ENCODE assay signal across 9 cellular contexts in the genomic region with DNA sequence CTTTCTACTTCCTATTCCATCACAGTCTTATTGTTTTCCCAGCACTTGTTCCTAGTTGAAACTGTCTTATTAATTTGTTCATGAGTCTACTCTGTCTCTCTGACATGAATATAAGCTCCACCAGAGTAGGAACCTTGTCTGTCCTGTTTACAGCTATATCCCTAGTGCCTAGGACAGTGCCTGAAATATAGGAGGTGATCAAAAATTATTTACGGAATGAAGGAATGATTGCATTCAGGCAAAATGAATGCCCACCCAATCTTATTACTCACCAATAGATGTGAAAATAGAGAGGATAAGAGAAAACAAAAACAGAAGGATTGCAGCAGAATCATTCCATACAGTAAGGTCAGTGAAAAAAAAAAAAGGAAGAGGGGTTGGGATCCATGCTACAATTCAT. TPM values are rescaled to one million over a fixed set of nuclear protein-coding genes. Genes with fewer than 3 reads are reported as not detected.
DNase-seq lines count a peak whose midpoint lies in the region; ATAC-seq, FAIRE-seq and TF ChIP-seq lines count a peak whose summit lies in the region.
"Had no signal": no experiment of that assay in that cellular context is flagged by ENCODE, and none has a peak within 500 bp of the region (broad histone marks: within the 10 kb centered on the region; RNA-seq: fewer than 3 reads in every experiment).

No MANE protein-coding gene starts in this region.

- POLR2A ChIA-PET in HepG2 (lab: Yijun Ruan, JAX), result interaction anchor here (1.9 to 5.3 kb wide), 5 partner anchors 16 to 47 kb away, joined by 13 to 80 read pairs (median 22); a partner anchor contains a TSS

- intact Hi-C loops in HepG2 (cut with micrococcal nuclease; ENCODE audit: unreplicated experiment), result loop anchor here (2.0 kb wide), 1 partner anchor 25 kb away; no protein-coding TSS in a partner anchor
- intact Hi-C loops in right lobe of liver (cut with DNase I), result no loop called here
- intact Hi-C loops in lower lobe of right lung (cut with DNase I), result no loop called here

- H3K4me1 Mint-ChIP-seq in activated naive CD8-positive, alpha-beta T cell treated with anti-CD3 and anti-CD28 coated beads, Interleukin-2, amount 50 U/mL, for 24 hours, result peaks cover 52% of the 10 kb centered on the region

- H3K36me3 Mint-ChIP-seq in activated naive CD8-positive, alpha-beta T cell treated with anti-CD3 and anti-CD28 coated beads, Interleukin-2, amount 50 U/mL, for 24 hours (ENCODE audit: low read depth), result peaks cover 28% of the 10 kb centered on the region

- H3K36me3 ChIP-seq in HepG2 (replicated peaks in 1 of 2; ENCODE audit: control insufficient read depth in 1 of 2, insufficient read depth in 2 of 2, low read length in 2 of 2) (no peaks in the 10 kb centered on the region; a peak in 1 of 5 replicates), right lobe of liver (no peaks in the 10 kb centered on the region), lower lobe of right lung (peaks cover 9% of the 10 kb centered on the region), urinary bladder (ENCODE audit: insufficient read depth) (no peaks in the 10 kb centered on the region)

- TF ChIP-seq EP300 in HepG2 (IDR thresholded peaks at IDR 0.05; ENCODE audit: low read depth in 2 of 2, low read length in 2 of 2) (no peak), HepG2 (CRISPR knock-in tag; IDR thresholded peaks at IDR 0.05; ENCODE audit: borderline replicate concordance) (no peak)

- CTCF ChIA-PET in HepG2 (lab: Yijun Ruan, JAX; ENCODE audit: low intra/inter-chr PET ratio, low total read pairs), result no interaction called here

- peak overlapping the region; percentile 81 for H3K4me2 ChIP-seq in HepG2 (ENCODE audit: low read depth, low read length)

- no peaks in the 10 kb centered on the region for H3K9me3 ChIP-seq in HepG2 (ENCODE audit: low read length)
- H3K9me3 ChIP-seq in right lobe of liver, result no peaks in the 10 kb centered on the region
- no peaks in the 10 kb centered on the region for H3K9me3 ChIP-seq in lower lobe of right lung

- peak overlapping the region; percentile 98 for H3K27ac Mint-ChIP-seq in activated naive CD8-positive, alpha-beta T cell treated with anti-CD3 and anti-CD28 coated beads, Interleukin-2, amount 50 U/mL, for 24 hours

- TF ChIP-seq CTCF in HepG2 (CRISPR knock-in tag; IDR thresholded peaks at IDR 0.05) (no peak), right lobe of liver (IDR thresholded peaks at IDR 0.05) (no peak), lower lobe of right lung (IDR thresholded peaks at IDR 0.05) (no peak)

- DNase-seq in HepG2 (ENCODE audit: low spot score) (no peak), right lobe of liver (no peak), lower lobe of right lung (no peak), HCEC 1CT (no peak), RKO (ENCODE audit: low spot score) (no peak)
- no peak for DNase-seq in activated naive CD8-positive, alpha-beta T cell treated with anti-CD3 and anti-CD28 coated beads, Interleukin-2, amount 50 U/mL, for 24 hours
- DNase-seq: GOT3 had no signal

- H2AFZ ChIP-seq in HepG2 (ENCODE audit: low read length), result no peak overlapping the region

- H3K4me3 Mint-ChIP-seq in activated naive CD8-positive, alpha-beta T cell treated with anti-CD3 and anti-CD28 coated beads, Interleukin-2, amount 50 U/mL, for 24 hours, result peak overlapping the region; percentile 94

- BruUV-seq in HepG2 (replicated peaks; lab: Mats Ljungman, UMichigan), result no TSS peak

- no peak for TF ChIP-seq RAD21 in HepG2 (CRISPR knock-in tag; IDR thresholded peaks at IDR 0.05)

- no peak overlapping the region for H3K27ac ChIP-seq in HepG2 (ENCODE audit: extremely low read length, insufficient read depth, low read length)
- no peak overlapping the region for H3K27ac ChIP-seq in right lobe of liver
- H3K27ac ChIP-seq in lower lobe of right lung, result no peak overlapping the region
- H3K27ac ChIP-seq in urinary bladder (ENCODE audit: low read depth), result no peak overlapping the region

- no peak for ATAC-seq in HepG2
- no peak for ATAC-seq in right lobe of liver
- ATAC-seq in activated naive CD8-positive, alpha-beta T cell treated with anti-CD3 and anti-CD28 coated beads, Interleukin-2, amount 50 U/mL, for 24 hours, result no peak
- ATAC-seq in lower lobe of right lung, result no peak
- no peak for ATAC-seq in HG02642 (IDR thresholded peaks at IDR 0.05; ENCODE audit: poor library complexity, unreplicated experiment)

- H3K9me3 Mint-ChIP-seq in activated naive CD8-positive, alpha-beta T cell treated with anti-CD3 and anti-CD28 coated beads, Interleukin-2, amount 50 U/mL, for 24 hours, result no peaks in the 10 kb centered on the region

- H3K27me3 ChIP-seq in HepG2 (ENCODE audit: control insufficient read depth in 1 of 2, insufficient read depth in 2 of 2, low read length in 2 of 2) (no peaks in the 10 kb centered on the region; a peak in 1 of 5 replicates), right lobe of liver (no peaks in the 10 kb centered on the region), lower lobe of right lung (ENCODE audit: low read depth) (no peaks in the 10 kb centered on the region)

- peak overlapping the region; percentile 88 for H3K9ac ChIP-seq in HepG2 (ENCODE audit: insufficient read depth, low read depth, low read length)

- no peaks in the 10 kb centered on the region for H3K27me3 Mint-ChIP-seq in activated naive CD8-positive, alpha-beta T cell treated with anti-CD3 and anti-CD28 coated beads, Interleukin-2, amount 50 U/mL, for 24 hours

- peaks cover 14% of the 10 kb centered on the region for H4K20me1 ChIP-seq in HepG2 (ENCODE audit: insufficient read depth, low read length)

- TF ChIP-seq POLR2A in HepG2 (IDR thresholded peaks at IDR 0.05; ENCODE audit: insufficient read depth in 1 of 2, low read depth in 2 of 2, low read length in 2 of 2), result no peak
- TF ChIP-seq POLR2A in right lobe of liver (IDR thresholded peaks at IDR 0.05), result no peak

- peaks cover 61% of the 10 kb centered on the region for H3K79me2 ChIP-seq in HepG2 (ENCODE audit: insufficient read depth, low read length)

- 93% methylated on average over 1 of the region's 1 CpG for WGBS in HepG2 (ENCODE audit: low lambda C conversion rate)
- 94% methylated on average over 1 of the region's 1 CpG for WGBS in right lobe of liver (ENCODE audit: insufficient coverage, low coverage, low lambda C conversion rate, missing lambda C conversion rate)
- 94% methylated on average over 1 of the region's 1 CpG for WGBS in urinary bladder

- FAIRE-seq in HepG2 (lab: Jason Lieb, UNC), result no peak

- H3K4me1 ChIP-seq in HepG2 (ENCODE audit: insufficient read depth, low read length) (peaks cover 42% of the 10 kb centered on the region), right lobe of liver (peaks cover 0 to 20% (median 7%) of the 10 kb centered on the region in 4 donors), lower lobe of right lung (peaks cover 34% of the 10 kb centered on the region), urinary bladder (ENCODE audit: insufficient read depth) (no peaks in the 10 kb centered on the region)

- peak overlapping the region; percentile 85 to 89 (median 87) for H3K4me3 ChIP-seq in HepG2 (replicated peaks in 1 of 3; ENCODE audit: insufficient read depth in 1 of 3, low read depth in 2 of 3, low read length in 3 of 3)
- H3K4me3 ChIP-seq in right lobe of liver, result peak overlapping the region in 1 of 3 donors; percentile 88
- peak overlapping the region; percentile 92 for H3K4me3 ChIP-seq in lower lobe of right lung
- peak overlapping the region; percentile 96 for H3K4me3 ChIP-seq in urinary bladder (ENCODE audit: low read depth, low read length)

- in situ Hi-C loops in HepG2 (cut with HindIII; ENCODE audit: extremely low pct_ligation_motif_present, low pct_unique_long_range_greater_than_20kb), result no loop called here

RNA-seq across cellular contexts. Expression of a gene that starts 1.1 kb away (rescaled TPM):
- total RNA-seq in HepG2 (2016; rRNA removed; fragmentation: Illumina TruSeq; extraction: Trizol) (41.7 and 67.2 TPM in 2 replicates), right lobe of liver (10 to 100 TPM; 26.8 to 40.8 (median 32.0) TPM), lower lobe of right lung (55.5 TPM), urinary bladder (20.5 TPM)
- total RNA-seq in HepG2 (2016; cell fraction: cytosol; rRNA removed; fragmentation: Illumina TruSeq; extraction: Trizol; ENCODE audit: low read depth), result 16.5 and 18.9 TPM in 2 replicates
- 53.9 and 75.5 TPM in 2 replicates for total RNA-seq in HepG2 (2016; cell fraction: insoluble cytoplasmic fraction; rRNA removed; fragmentation: Illumina TruSeq; extraction: Trizol)
- 29.2 and 32.2 TPM in 2 replicates for total RNA-seq in HepG2 (2016; cell fraction: membrane; rRNA removed; fragmentation: Illumina TruSeq; extraction: Trizol)
- total RNA-seq in HepG2 (2016; cell fraction: nucleus; rRNA removed; fragmentation: Illumina TruSeq; extraction: Trizol), result 48.0 and 55.0 TPM in 2 replicates
- polyA plus RNA-seq in HepG2 (2011; rRNA removed) (55.9 and 65.6 TPM in 2 replicates), urinary bladder (24.9 TPM)
- polyA plus RNA-seq in HepG2 (2011; cell fraction: cytosol; rRNA removed), result 48.6 and 71.0 TPM in 2 replicates
- 17.5 and 19.1 TPM in 2 replicates for polyA plus RNA-seq in HepG2 (2011; cell fraction: nucleus; rRNA removed)
- polyA plus RNA-seq in HepG2 (2012), result 46.7 and 93.9 TPM in 2 replicates
- polyA plus RNA-seq in HepG2 (2016; cell fraction: cytosol; fragmentation: Illumina TruSeq; extraction: Trizol; ENCODE audit: low read depth), result 19.0 and 19.3 TPM in 2 replicates
- 37.7 and 44.4 TPM in 2 replicates for polyA plus RNA-seq in HepG2 (2016; cell fraction: insoluble cytoplasmic fraction; fragmentation: Illumina TruSeq; extraction: Trizol; ENCODE audit: low read depth)
- 24.3 and 28.1 TPM in 2 replicates for polyA plus RNA-seq in HepG2 (2016; cell fraction: membrane; fragmentation: Illumina TruSeq; extraction: Trizol; ENCODE audit: low read depth)
- polyA plus RNA-seq in HepG2 (2016; cell fraction: nucleus; fragmentation: Illumina TruSeq; extraction: Trizol; ENCODE audit: insufficient read depth, low read depth), result 61.2 and 77.2 TPM in 2 replicates
- 32.1 and 68.8 TPM in 2 replicates for polyA minus RNA-seq in HepG2 (2011; rRNA and poly(A)+ RNA removed; ENCODE audit: low replicate concordance)
- 69.7 and 82.4 TPM in 2 replicates for polyA minus RNA-seq in HepG2 (2011; cell fraction: cytosol; rRNA and poly(A)+ RNA removed)
- 24.1 and 28.7 TPM in 2 replicates for polyA minus RNA-seq in HepG2 (2011; cell fraction: nucleus; rRNA and poly(A)+ RNA removed)

RNA-seq across cellular contexts. Expression of a gene that starts 2.2 kb away (rescaled TPM):
- total RNA-seq in HepG2 (2016; rRNA removed; fragmentation: Illumina TruSeq; extraction: Trizol) (74.3 and 112 TPM in 2 replicates), right lobe of liver (10 to 100 TPM; 11.9 to 26.2 (median 15.2) TPM), lower lobe of right lung (33.8 TPM), urinary bladder (68.6 TPM)
- total RNA-seq in HepG2 (2016; cell fraction: cytosol; rRNA removed; fragmentation: Illumina TruSeq; extraction: Trizol; ENCODE audit: low read depth), result 20.6 and 23.9 TPM in 2 replicates
- 77.8 and 124 TPM in 2 replicates for total RNA-seq in HepG2 (2016; cell fraction: insoluble cytoplasmic fraction; rRNA removed; fragmentation: Illumina TruSeq; extraction: Trizol)
- 37.7 and 41.9 TPM in 2 replicates for total RNA-seq in HepG2 (2016; cell fraction: membrane; rRNA removed; fragmentation: Illumina TruSeq; extraction: Trizol)
- 46.3 and 50.0 TPM in 2 replicates for total RNA-seq in HepG2 (2016; cell fraction: nucleus; rRNA removed; fragmentation: Illumina TruSeq; extraction: Trizol)
- polyA plus RNA-seq in HepG2 (2011; rRNA removed) (45.0 and 59.0 TPM in 2 replicates), urinary bladder (42.4 TPM)
- 25.4 and 48.5 TPM in 2 replicates for polyA plus RNA-seq in HepG2 (2011; cell fraction: cytosol; rRNA removed)
- 17.6 and 25.6 TPM in 2 replicates for polyA plus RNA-seq in HepG2 (2011; cell fraction: nucleus; rRNA removed)
- polyA plus RNA-seq in HepG2 (2012), result 65.1 and 81.7 TPM in 2 replicates
- polyA plus RNA-seq in HepG2 (2016; cell fraction: cytosol; fragmentation: Illumina TruSeq; extraction: Trizol; ENCODE audit: low read depth), result 16.9 and 17.5 TPM in 2 replicates
- 121 and 133 TPM in 2 replicates for polyA plus RNA-seq in HepG2 (2016; cell fraction: insoluble cytoplasmic fraction; fragmentation: Illumina TruSeq; extraction: Trizol; ENCODE audit: low read depth)
- 29.8 and 33.4 TPM in 2 replicates for polyA plus RNA-seq in HepG2 (2016; cell fraction: membrane; fragmentation: Illumina TruSeq; extraction: Trizol; ENCODE audit: low read depth)
- 53.7 and 57.4 TPM in 2 replicates for polyA plus RNA-seq in HepG2 (2016; cell fraction: nucleus; fragmentation: Illumina TruSeq; extraction: Trizol; ENCODE audit: insufficient read depth, low read depth)
- polyA minus RNA-seq in HepG2 (2011; rRNA and poly(A)+ RNA removed; ENCODE audit: low replicate concordance), result 19.1 and 24.7 TPM in 2 replicates
- polyA minus RNA-seq in HepG2 (2011; cell fraction: cytosol; rRNA and poly(A)+ RNA removed), result 38.0 and 40.3 TPM in 2 replicates
- polyA minus RNA-seq in HepG2 (2011; cell fraction: nucleus; rRNA and poly(A)+ RNA removed), result 64.2 and 78.8 TPM in 2 replicates

RNA-seq across cellular contexts. Expression of a gene that starts 20.3 kb away (rescaled TPM):
- 10.2 and 11.8 TPM in 2 replicates for total RNA-seq in HepG2 (2016; rRNA removed; fragmentation: Illumina TruSeq; extraction: Trizol)
- total RNA-seq in HepG2 (2016; cell fraction: cytosol; rRNA removed; fragmentation: Illumina TruSeq; extraction: Trizol; ENCODE audit: low read depth), result 1.4 and 2.0 TPM in 2 replicates
- 10.6 and 12.0 TPM in 2 replicates for total RNA-seq in HepG2 (2016; cell fraction: insoluble cytoplasmic fraction; rRNA removed; fragmentation: Illumina TruSeq; extraction: Trizol)
- total RNA-seq in HepG2 (2016; cell fraction: membrane; rRNA removed; fragmentation: Illumina TruSeq; extraction: Trizol), result 5.3 and 5.6 TPM in 2 replicates
- 7.0 and 8.3 TPM in 2 replicates for total RNA-seq in HepG2 (2016; cell fraction: nucleus; rRNA removed; fragmentation: Illumina TruSeq; extraction: Trizol)
- polyA plus RNA-seq in HepG2 (2011; rRNA removed), result 7.0 and 7.4 TPM in 2 replicates
- polyA plus RNA-seq in HepG2 (2011; cell fraction: cytosol; rRNA removed), result 7.6 and 9.9 TPM in 2 replicates
- 7.4 and 7.7 TPM in 2 replicates for polyA plus RNA-seq in HepG2 (2011; cell fraction: nucleus; rRNA removed)
- polyA plus RNA-seq in HepG2 (2012), result 5.6 and 6.2 TPM in 2 replicates
- polyA plus RNA-seq in HepG2 (2016; cell fraction: cytosol; fragmentation: Illumina TruSeq; extraction: Trizol; ENCODE audit: low read depth), result 1.1 and 1.5 TPM in 2 replicates
- 10.2 and 12.7 TPM in 2 replicates for polyA plus RNA-seq in HepG2 (2016; cell fraction: insoluble cytoplasmic fraction; fragmentation: Illumina TruSeq; extraction: Trizol; ENCODE audit: low read depth)
- polyA plus RNA-seq in HepG2 (2016; cell fraction: membrane; fragmentation: Illumina TruSeq; extraction: Trizol; ENCODE audit: low read depth), result 2.7 and 3.0 TPM in 2 replicates
- polyA plus RNA-seq in HepG2 (2016; cell fraction: nucleus; fragmentation: Illumina TruSeq; extraction: Trizol; ENCODE audit: insufficient read depth, low read depth), result 10.6 and 13.5 TPM in 2 replicates
- polyA minus RNA-seq in HepG2 (2011; rRNA and poly(A)+ RNA removed; ENCODE audit: low replicate concordance), result 8.9 and 13.7 TPM in 2 replicates
- polyA minus RNA-seq in HepG2 (2011; cell fraction: cytosol; rRNA and poly(A)+ RNA removed), result 2.2 and 2.9 TPM in 2 replicates
- 8.5 and 8.6 TPM in 2 replicates for polyA minus RNA-seq in HepG2 (2011; cell fraction: nucleus; rRNA and poly(A)+ RNA removed)
- total RNA-seq in right lobe of liver, result 1 to 10 TPM; 2.9 to 7.5 (median 4.2) TPM
- total RNA-seq in lower lobe of right lung, result 8.6 TPM
- total RNA-seq in urinary bladder, result 4.9 TPM
- polyA plus RNA-seq in urinary bladder, result 11.1 TPM
